2 cellular contexts compared by ENCODE assay signal in the genomic region with DNA sequence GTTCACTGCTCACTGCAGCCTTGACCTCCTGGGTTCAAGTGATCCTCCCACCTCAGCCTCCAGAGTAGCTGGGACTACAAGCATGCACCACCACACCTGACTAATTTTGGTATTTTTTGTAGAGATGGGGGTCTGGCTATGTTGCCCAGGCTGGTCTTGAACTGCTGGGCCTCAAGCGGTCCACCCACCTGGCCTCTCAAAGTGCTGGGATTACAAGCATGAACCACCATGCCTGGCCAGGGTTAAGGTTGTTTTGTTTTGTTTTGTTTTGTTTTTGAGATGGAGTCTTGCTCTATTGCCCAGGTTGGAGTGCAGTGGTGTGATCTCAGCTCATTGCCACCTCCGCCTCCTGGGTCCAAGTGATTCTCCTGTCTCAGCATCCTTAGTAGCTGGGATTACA.
TF ChIP-seq lines count a peak whose summit lies in the region.

No MANE protein-coding gene starts in this region.

TF ChIP-seq in HEK293, 187 proteins besides CTCF, POLR2A, EP300 and RAD21:
- TF ChIP-seq ZNF121 (tag by site-specific recombination; IDR thresholded peaks at IDR 0.05), result peak; percentile 94

TF ChIP-seq in K562, 482 proteins besides CTCF, POLR2A, EP300 and RAD21:
- peak; percentile 48 for TF ChIP-seq ZNF121 (CRISPR knock-in tag; conservative IDR thresholded peaks at IDR 0.05)
